10 cellular contexts compared by ENCODE assay signal in the genomic region with DNA sequence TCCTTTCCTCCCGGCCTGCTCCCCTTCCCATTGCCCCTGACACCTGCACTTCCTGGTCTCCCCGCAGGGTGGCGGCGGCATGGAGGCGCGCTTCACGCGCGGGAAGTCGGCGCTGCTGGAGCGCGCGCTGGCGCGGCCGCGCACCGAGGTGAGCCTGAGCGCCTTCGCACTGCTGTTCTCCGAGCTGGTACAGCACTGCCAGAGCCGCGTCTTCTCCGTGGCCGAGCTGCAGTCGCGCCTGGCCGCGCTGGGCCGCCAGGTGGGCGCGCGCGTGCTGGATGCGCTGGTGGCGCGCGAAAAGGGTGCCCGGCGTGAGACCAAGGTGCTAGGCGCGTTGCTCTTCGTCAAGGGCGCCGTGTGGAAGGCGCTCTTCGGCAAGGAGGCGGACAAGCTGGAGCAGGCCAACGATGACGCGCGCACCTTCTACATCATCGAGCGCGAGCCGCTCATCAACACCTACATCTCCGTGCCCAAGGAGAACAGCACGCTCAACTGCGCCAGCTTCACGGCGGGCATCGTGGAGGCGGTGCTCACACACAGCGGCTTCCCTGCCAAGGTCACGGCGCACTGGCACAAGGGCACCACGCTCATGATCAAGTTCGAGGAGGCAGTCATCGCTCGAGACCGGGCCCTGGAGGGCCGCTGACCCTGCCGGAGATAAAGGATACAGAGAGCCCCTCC. TPM values are rescaled to one million over a fixed set of nuclear protein-coding genes. Genes with fewer than 3 reads are reported as not detected.
A peak's percentile ranks its signal among the peaks of the same experiment; 100 is the strongest.
DNase-seq lines count a peak whose midpoint lies in the region; ATAC-seq and TF ChIP-seq lines count a peak whose summit lies in the region.
"Had no signal": no experiment of that assay in that cellular context is flagged by ENCODE, and none has a peak within 500 bp of the region (broad histone marks: within the 10 kb centered on the region; RNA-seq: fewer than 3 reads in every experiment).

No MANE protein-coding gene starts in this region.

- H3K9ac ChIP-seq in OCI-LY1 (ENCODE audit: low read length) (no peak overlapping the region), endodermal cell (ENCODE audit: extremely low read depth, low read length, poor library complexity, severe bottlenecking) (no peak overlapping the region)

- no peak overlapping the region for H2AFZ ChIP-seq in OCI-LY1 (ENCODE audit: low read length)
- H2AFZ ChIP-seq in osteoblast (ENCODE audit: low read length): peak overlapping the region; percentile 72

- no peaks in the 10 kb centered on the region for H3K9me3 Mint-ChIP-seq in CD8-positive, alpha-beta memory T cell
- no peaks in the 10 kb centered on the region for H3K9me3 Mint-ChIP-seq in endodermal cell

- H3F3A ChIP-seq in OCI-LY1 (ENCODE audit: insufficient read depth, low read length): no peaks in the 10 kb centered on the region

- no peaks in the 10 kb centered on the region for H3K9me2 ChIP-seq in OCI-LY1 (ENCODE audit: low read depth, low read length)

- no peak for ATAC-seq in sciatic nerve
- no peak for ATAC-seq in HG03439 (IDR thresholded peaks at IDR 0.05; ENCODE audit: unreplicated experiment)

- H3K4me1 Mint-ChIP-seq in CD8-positive, alpha-beta memory T cell: peaks cover 23 to 43% (median 26%) of the 10 kb centered on the region in 3 donors
- H3K4me1 Mint-ChIP-seq in endodermal cell: peaks cover 8% of the 10 kb centered on the region

- H3K4me3 ChIP-seq in CD8-positive, alpha-beta memory T cell (ENCODE audit: low read length): peak overlapping the region; percentile 83
- H3K4me3 ChIP-seq in OCI-LY1 (ENCODE audit: low read depth, low read length, poor library complexity, severe bottlenecking) (no peak overlapping the region), endodermal cell (ENCODE audit: low read length) (peak overlapping the region; percentile 87), osteoblast (ENCODE audit: insufficient read depth, low read length) (peak overlapping the region; percentile 98)

- no peak for TF ChIP-seq CTCF in OCI-LY1 (IDR thresholded peaks at IDR 0.05; ENCODE audit: low read length)
- peak; percentile 59 for TF ChIP-seq CTCF in endodermal cell (conservative IDR thresholded peaks at IDR 0.05)
- no peak for TF ChIP-seq CTCF in osteoblast (IDR thresholded peaks at IDR 0.05; ENCODE audit: extremely low read depth, low read depth, low read length)

- H3K27me3 ChIP-seq in CD8-positive, alpha-beta memory T cell (ENCODE audit: insufficient read depth, low read length, poor library complexity, severe bottlenecking): no peaks in the 10 kb centered on the region
- H3K27me3 ChIP-seq in OCI-LY1 (ENCODE audit: insufficient read depth, low read length) (no peaks in the 10 kb centered on the region), endodermal cell (ENCODE audit: control insufficient read depth, insufficient read depth, low read length, poor library complexity, severe bottlenecking) (peaks cover 14% of the 10 kb centered on the region), osteoblast (ENCODE audit: insufficient read depth, low read length) (peaks cover 5% of the 10 kb centered on the region)
- H3K27me3 ChIP-seq: thyroid gland had no signal

- intact Hi-C loops in sciatic nerve (cut with DNase I): no loop called here

- H3K4me2 ChIP-seq in OCI-LY1 (ENCODE audit: low read length): peak overlapping the region; percentile 93; the same call in 1 of the 2 replicates
- peak overlapping the region; percentile 89 for H3K4me2 ChIP-seq in osteoblast (ENCODE audit: insufficient read depth, low read length)

- H3K36me3 Mint-ChIP-seq in CD8-positive, alpha-beta memory T cell: peaks cover 0 to 24% (median 2%) of the 10 kb centered on the region in 3 donors
- H3K36me3 Mint-ChIP-seq in endodermal cell (ENCODE audit: low read depth): peaks cover 18% of the 10 kb centered on the region

- H3K9me3 ChIP-seq in CD8-positive, alpha-beta memory T cell (ENCODE audit: low read length): no peaks in the 10 kb centered on the region
- H3K9me3 ChIP-seq in OCI-LY1 (ENCODE audit: low read length) (no peaks in the 10 kb centered on the region), endodermal cell (ENCODE audit: control insufficient read depth, low read length) (no peaks in the 10 kb centered on the region), osteoblast (ENCODE audit: low read depth, low read length) (no peaks in the 10 kb centered on the region)
- H3K9me3 ChIP-seq: thyroid gland had no signal

- peaks cover 6 to 16% of the 10 kb centered on the region in 2 donors for H3K27me3 Mint-ChIP-seq in CD8-positive, alpha-beta memory T cell
- H3K27me3 Mint-ChIP-seq in endodermal cell (ENCODE audit: insufficient read depth): peaks cover 17% of the 10 kb centered on the region

- CTCF ChIA-PET in CD8-positive, alpha-beta memory T cell (lab: Charles Lee): interaction anchor here (2.6 to 3.2 kb wide), 2 partner anchors 33 to 120 kb away, joined by 33 to 61 read pairs; no protein-coding TSS in a partner anchor

- POLR2A ChIA-PET in CD8-positive, alpha-beta memory T cell (lab: Charles Lee): no interaction called here

- H4K20me1 ChIP-seq in OCI-LY1 (ENCODE audit: insufficient read depth, low read length) (no peaks in the 10 kb centered on the region), osteoblast (ENCODE audit: insufficient read depth, low read length) (peaks cover 20% of the 10 kb centered on the region)

- H3K79me2 ChIP-seq in OCI-LY1 (ENCODE audit: insufficient read depth, low read length) (no peaks in the 10 kb centered on the region), osteoblast (ENCODE audit: insufficient read depth, low read length) (peaks cover 20% of the 10 kb centered on the region)

- 96% methylated on average over 58 to 74 of the region's 74 CpGs for WGBS in endodermal cell (ENCODE audit: insufficient coverage in 1 of 2, insufficient read length in 1 of 2), 2 experiments

- H3K27ac Mint-ChIP-seq in CD8-positive, alpha-beta memory T cell: peak overlapping the region in 3 of 8 donors; percentile 60 to 87 (median 64)
- H3K27ac Mint-ChIP-seq in endodermal cell: peak overlapping the region; percentile 85

- no peak for DNase-seq in CD8-positive, alpha-beta memory T cell
- no peak for DNase-seq in endodermal cell
- peak; percentile 79 for DNase-seq in osteoblast (ENCODE audit: insufficient read length, low spot score, missing footprints)
- DNase-seq in GF-D8 (lab: John Stamatoyannopoulos, UW): no peak
- DNase-seq in sciatic nerve (ENCODE audit: low spot score): no peak
- no peak for DNase-seq in 8988T

- peaks cover 25% of the 10 kb centered on the region for H3K4me1 ChIP-seq in CD8-positive, alpha-beta memory T cell (ENCODE audit: insufficient read depth, low read length)
- H3K4me1 ChIP-seq in OCI-LY1 (ENCODE audit: insufficient read depth, low read length, severe bottlenecking) (peaks cover 21% of the 10 kb centered on the region), endodermal cell (ENCODE audit: control insufficient read depth, insufficient read depth, low read length) (no peaks in the 10 kb centered on the region), osteoblast (ENCODE audit: insufficient read depth, low read length) (peaks cover 12% of the 10 kb centered on the region)

- H3K27ac ChIP-seq in CD8-positive, alpha-beta memory T cell (ENCODE audit: low read depth, low read length): no peak overlapping the region
- H3K27ac ChIP-seq in OCI-LY1 (ENCODE audit: low read depth, low read length, poor library complexity, severe bottlenecking) (no peak overlapping the region), endodermal cell (ENCODE audit: low read depth, low read length) (no peak overlapping the region), osteoblast (ENCODE audit: low read depth, low read length) (peak overlapping the region; percentile 48)

- H3K4me3 Mint-ChIP-seq in CD8-positive, alpha-beta memory T cell: peak overlapping the region in 6 of 7 donors; percentile 37 to 92 (median 86)
- H3K4me3 Mint-ChIP-seq in endodermal cell: peak overlapping the region; percentile 77

- peaks cover 6% of the 10 kb centered on the region for H3K36me3 ChIP-seq in CD8-positive, alpha-beta memory T cell (ENCODE audit: insufficient read depth, low read length)
- H3K36me3 ChIP-seq in OCI-LY1 (ENCODE audit: insufficient read depth, low read length) (peaks cover 16% of the 10 kb centered on the region), endodermal cell (ENCODE audit: control insufficient read depth, insufficient read depth, low read length) (peaks cover 13% of the 10 kb centered on the region), osteoblast (ENCODE audit: insufficient read depth, low read length) (peaks cover 12% of the 10 kb centered on the region)

RNA-seq across cellular contexts. Expression of gene TRAPPC5, which starts 1.7 kb away (rescaled TPM):
- total RNA-seq in CD8-positive, alpha-beta memory T cell: 10 to 100 TPM; 63.5 to 70.1 TPM
- 155 TPM for polyA plus RNA-seq in CD8-positive, alpha-beta memory T cell
- 10 to 100 TPM; 64.6 to 93.1 TPM for total RNA-seq in endodermal cell
- 40.1 TPM for polyA plus RNA-seq in endodermal cell (2013, experiment 1 of 2)
- polyA plus RNA-seq in endodermal cell (2013, experiment 2 of 2): 38.2 TPM
- 23.3 and 26.4 TPM in 2 replicates for total RNA-seq in osteoblast
- 58.0 TPM for total RNA-seq in sciatic nerve

RNA-seq across cellular contexts. Expression of gene MCEMP1, which starts 5.4 kb away (rescaled TPM):
- not detected for total RNA-seq in CD8-positive, alpha-beta memory T cell
- not detected for polyA plus RNA-seq in CD8-positive, alpha-beta memory T cell
- total RNA-seq in endodermal cell (not detected), osteoblast (not detected in 2 replicates), sciatic nerve (2.6 TPM)
- not detected for polyA plus RNA-seq in endodermal cell (2013, experiment 1 of 2)
- polyA plus RNA-seq in endodermal cell (2013, experiment 2 of 2): not detected

RNA-seq across cellular contexts. Expression of gene RETN, which starts 13.5 kb away (rescaled TPM):
- total RNA-seq in CD8-positive, alpha-beta memory T cell: not detected
- polyA plus RNA-seq in CD8-positive, alpha-beta memory T cell: 1.2 TPM
- total RNA-seq in endodermal cell (not detected), osteoblast (not detected in 2 replicates), sciatic nerve (1.1 TPM)
- not detected for polyA plus RNA-seq in endodermal cell (2013, experiment 1 of 2)
- polyA plus RNA-seq in endodermal cell (2013, experiment 2 of 2): not detected
- total RNA-seq: left lobe of liver, thyroid gland had no signal

RNA-seq across cellular contexts. Expression of gene FCER2, which starts 19.6 kb away (rescaled TPM):
- 1 to 10 TPM in 1 of 2 experiments, under 1 TPM in 1; 0.96 to 1.6 TPM for total RNA-seq in CD8-positive, alpha-beta memory T cell
- not detected for polyA plus RNA-seq in CD8-positive, alpha-beta memory T cell
- total RNA-seq in endodermal cell (not detected), osteoblast (not detected in 2 replicates), sciatic nerve (3.7 TPM)
- not detected for polyA plus RNA-seq in endodermal cell (2013, experiment 1 of 2)
- not detected for polyA plus RNA-seq in endodermal cell (2013, experiment 2 of 2)
- total RNA-seq: thyroid gland had no signal

RNA-seq across cellular contexts. Expression of gene STXBP2, which starts 45.4 kb away (rescaled TPM):
- total RNA-seq in CD8-positive, alpha-beta memory T cell: 10 to 100 TPM; 80.1 to 80.5 TPM
- 75.2 TPM for polyA plus RNA-seq in CD8-positive, alpha-beta memory T cell
- 100 to 1,000 TPM; 119 to 126 TPM for total RNA-seq in endodermal cell
- polyA plus RNA-seq in endodermal cell (2013, experiment 1 of 2): 27.5 TPM
- 29.9 TPM for polyA plus RNA-seq in endodermal cell (2013, experiment 2 of 2)
- total RNA-seq in osteoblast: 1.2 and 3.3 TPM in 2 replicates
- 30.1 TPM for total RNA-seq in sciatic nerve
